Comparison of ENCODE assay signal across 1 cellular context in genomic region chr11:119728651-119729580, GRCh38.
A peak's percentile ranks its signal among the peaks of the same experiment; 100 is the strongest.
TF ChIP-seq lines count a peak whose summit lies in the region.

Gene NECTIN1 (minus strand): TSS chr11:119729200. CDS start chr11:119728553, 647 bp downstream.

TF ChIP-seq in K562, 482 proteins besides CTCF, POLR2A, EP300 and RAD21 (continued from another document and continues in another):
- TF ChIP-seq TFAP4 (CRISPR knock-in tag; IDR thresholded peaks at IDR 0.05; ENCODE audit: borderline replicate concordance) (peak; percentile 83), STAG1 (CRISPR knock-in tag; IDR thresholded peaks at IDR 0.05; ENCODE audit: borderline replicate concordance) (peak; percentile 67; the same call in 1 of the 2 replicates), E2F3 (CRISPR knock-in tag; IDR thresholded peaks at IDR 0.05) (peak; percentile 81), ZFP36 (IDR thresholded peaks at IDR 0.05; ENCODE audit: low read depth, low read length, partially characterized antibody) (no peak), SMC3 (conservative IDR thresholded peaks at IDR 0.05; ENCODE audit: insufficient read depth, low read depth, low read length) (peak; percentile 48), ZNF224 (CRISPR knock-in tag; IDR thresholded peaks at IDR 0.05) (no peak), RREB1 (CRISPR knock-in tag; IDR thresholded peaks at IDR 0.05) (no peak), PCBP1 (IDR thresholded peaks at IDR 0.05; ENCODE audit: low read depth, low read length, poor library complexity, severe bottlenecking) (no peak), MCM7 (IDR thresholded peaks at IDR 0.05) (no peak), DDX20 (tag; IDR thresholded peaks at IDR 0.05; ENCODE audit: low read depth) (no peak), FOXO4 (CRISPR knock-in tag; IDR thresholded peaks at IDR 0.05) (no peak), ZNF57 (CRISPR knock-in tag; IDR thresholded peaks at IDR 0.05) (no peak), ZNF347 (CRISPR knock-in tag; IDR thresholded peaks at IDR 0.05; ENCODE audit: low read depth) (no peak), FOXP1 (CRISPR knock-in tag; IDR thresholded peaks at IDR 0.05) (0 out of 2 replicates have a peak, but pooled peaks have one; percentile 46), ZNF263 (CRISPR knock-in tag; IDR thresholded peaks at IDR 0.05; ENCODE audit: borderline replicate concordance) (no peak), PHF20 (IDR thresholded peaks at IDR 0.05; ENCODE audit: partially characterized antibody) (peak; percentile 22), AFF4 (CRISPR knock-in tag; IDR thresholded peaks at IDR 0.05) (0 out of 2 replicates have a peak, but pooled peaks have one; percentile 30), GATA2 (CRISPR knock-in tag; IDR thresholded peaks at IDR 0.05) (no peak), ZNF766 (CRISPR knock-in tag; conservative IDR thresholded peaks at IDR 0.05) (no peak), RBM39 (optimal IDR thresholded peaks at IDR 0.05; ENCODE audit: low read depth, low read length) (no peak)
- TF ChIP-seq, protein P1, sequence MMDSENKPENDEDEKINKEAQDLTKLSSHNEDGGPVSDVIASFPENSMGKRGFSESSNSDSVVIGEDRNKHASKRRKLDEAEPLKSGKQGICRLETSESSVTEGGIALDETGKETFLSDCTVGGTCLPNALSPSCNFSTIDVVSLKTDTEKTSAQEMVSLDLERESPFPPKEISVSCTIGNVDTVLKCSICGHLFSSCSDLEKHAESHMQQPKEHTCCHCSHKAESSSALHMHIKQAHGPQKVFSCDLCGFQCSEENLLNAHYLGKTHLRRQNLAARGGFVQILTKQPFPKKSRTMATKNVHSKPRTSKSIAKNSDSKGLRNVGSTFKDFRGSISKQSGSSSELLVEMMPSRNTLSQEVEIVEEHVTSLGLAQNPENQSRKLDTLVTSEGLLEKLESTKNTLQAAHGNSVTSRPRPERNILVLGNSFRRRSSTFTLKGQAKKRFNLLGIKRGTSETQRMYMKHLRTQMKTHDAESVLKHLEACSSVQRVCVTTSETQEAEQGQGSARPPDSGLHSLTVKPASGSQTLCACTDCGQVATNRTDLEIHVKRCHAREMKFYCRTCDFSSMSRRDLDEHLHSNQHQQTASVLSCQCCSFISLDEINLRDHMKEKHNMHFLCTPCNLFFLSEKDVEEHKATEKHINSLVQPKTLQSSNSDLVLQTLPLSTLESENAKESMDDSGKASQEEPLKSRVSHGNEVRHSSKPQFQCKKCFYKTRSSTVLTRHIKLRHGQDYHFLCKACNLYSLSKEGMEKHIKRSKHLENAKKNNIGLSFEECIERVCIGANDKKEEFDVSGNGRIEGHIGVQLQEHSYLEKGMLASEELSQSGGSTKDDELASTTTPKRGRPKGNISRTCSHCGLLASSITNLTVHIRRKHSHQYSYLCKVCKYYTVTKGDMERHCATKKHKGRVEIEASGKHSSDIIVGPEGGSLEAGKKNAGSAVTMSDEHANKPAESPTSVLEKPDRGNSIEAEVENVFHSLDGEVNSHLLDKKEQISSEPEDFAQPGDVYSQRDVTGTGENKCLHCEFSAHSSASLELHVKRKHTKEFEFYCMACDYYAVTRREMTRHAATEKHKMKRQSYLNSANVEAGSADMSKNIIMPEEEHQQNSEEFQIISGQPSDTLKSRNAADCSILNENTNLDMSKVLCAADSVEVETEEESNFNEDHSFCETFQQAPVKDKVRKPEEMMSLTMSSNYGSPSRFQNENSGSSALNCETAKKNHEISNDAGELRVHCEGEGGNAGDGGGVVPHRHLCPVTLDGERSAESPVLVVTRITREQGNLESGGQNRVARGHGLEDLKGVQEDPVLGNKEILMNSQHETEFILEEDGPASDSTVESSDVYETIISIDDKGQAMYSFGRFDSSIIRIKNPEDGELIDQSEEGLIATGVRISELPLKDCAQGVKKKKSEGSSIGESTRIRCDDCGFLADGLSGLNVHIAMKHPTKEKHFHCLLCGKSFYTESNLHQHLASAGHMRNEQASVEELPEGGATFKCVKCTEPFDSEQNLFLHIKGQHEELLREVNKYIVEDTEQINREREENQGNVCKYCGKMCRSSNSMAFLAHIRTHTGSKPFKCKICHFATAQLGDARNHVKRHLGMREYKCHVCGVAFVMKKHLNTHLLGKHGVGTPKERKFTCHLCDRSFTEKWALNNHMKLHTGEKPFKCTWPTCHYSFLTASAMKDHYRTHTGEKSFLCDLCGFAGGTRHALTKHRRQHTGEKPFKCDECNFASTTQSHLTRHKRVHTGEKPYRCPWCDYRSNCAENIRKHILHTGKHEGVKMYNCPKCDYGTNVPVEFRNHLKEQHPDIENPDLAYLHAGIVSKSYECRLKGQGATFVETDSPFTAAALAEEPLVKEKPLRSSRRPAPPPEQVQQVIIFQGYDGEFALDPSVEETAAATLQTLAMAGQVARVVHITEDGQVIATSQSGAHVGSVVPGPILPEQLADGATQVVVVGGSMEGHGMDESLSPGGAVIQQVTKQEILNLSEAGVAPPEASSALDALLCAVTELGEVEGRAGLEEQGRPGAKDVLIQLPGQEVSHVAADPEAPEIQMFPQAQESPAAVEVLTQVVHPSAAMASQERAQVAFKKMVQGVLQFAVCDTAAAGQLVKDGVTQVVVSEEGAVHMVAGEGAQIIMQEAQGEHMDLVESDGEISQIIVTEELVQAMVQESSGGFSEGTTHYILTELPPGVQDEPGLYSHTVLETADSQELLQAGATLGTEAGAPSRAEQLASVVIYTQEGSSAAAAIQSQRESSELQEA (IDR thresholded peaks at IDR 0.05; ENCODE audit: low read depth): no peak
- TF ChIP-seq, protein P2, sequence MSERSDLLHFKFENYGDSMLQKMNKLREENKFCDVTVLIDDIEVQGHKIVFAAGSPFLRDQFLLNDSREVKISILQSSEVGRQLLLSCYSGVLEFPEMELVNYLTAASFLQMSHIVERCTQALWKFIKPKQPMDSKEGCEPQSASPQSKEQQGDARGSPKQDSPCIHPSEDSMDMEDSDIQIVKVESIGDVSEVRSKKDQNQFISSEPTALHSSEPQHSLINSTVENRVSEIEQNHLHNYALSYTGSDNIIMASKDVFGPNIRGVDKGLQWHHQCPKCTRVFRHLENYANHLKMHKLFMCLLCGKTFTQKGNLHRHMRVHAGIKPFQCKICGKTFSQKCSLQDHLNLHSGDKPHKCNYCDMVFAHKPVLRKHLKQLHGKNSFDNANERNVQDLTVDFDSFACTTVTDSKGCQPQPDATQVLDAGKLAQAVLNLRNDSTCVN (CRISPR knock-in tag; IDR thresholded peaks at IDR 0.05): no peak
- TF ChIP-seq, protein P3, sequence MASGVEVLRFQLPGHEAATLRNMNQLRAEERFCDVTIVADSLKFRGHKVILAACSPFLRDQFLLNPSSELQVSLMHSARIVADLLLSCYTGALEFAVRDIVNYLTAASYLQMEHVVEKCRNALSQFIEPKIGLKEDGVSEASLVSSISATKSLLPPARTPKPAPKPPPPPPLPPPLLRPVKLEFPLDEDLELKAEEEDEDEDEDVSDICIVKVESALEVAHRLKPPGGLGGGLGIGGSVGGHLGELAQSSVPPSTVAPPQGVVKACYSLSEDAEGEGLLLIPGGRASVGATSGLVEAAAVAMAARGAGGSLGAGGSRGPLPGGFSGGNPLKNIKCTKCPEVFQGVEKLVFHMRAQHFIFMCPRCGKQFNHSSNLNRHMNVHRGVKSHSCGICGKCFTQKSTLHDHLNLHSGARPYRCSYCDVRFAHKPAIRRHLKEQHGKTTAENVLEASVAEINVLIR (CRISPR knock-in tag; IDR thresholded peaks at IDR 0.05): peak; percentile 39; the same call in 1 of the 2 replicates
- TF ChIP-seq, protein P4, sequence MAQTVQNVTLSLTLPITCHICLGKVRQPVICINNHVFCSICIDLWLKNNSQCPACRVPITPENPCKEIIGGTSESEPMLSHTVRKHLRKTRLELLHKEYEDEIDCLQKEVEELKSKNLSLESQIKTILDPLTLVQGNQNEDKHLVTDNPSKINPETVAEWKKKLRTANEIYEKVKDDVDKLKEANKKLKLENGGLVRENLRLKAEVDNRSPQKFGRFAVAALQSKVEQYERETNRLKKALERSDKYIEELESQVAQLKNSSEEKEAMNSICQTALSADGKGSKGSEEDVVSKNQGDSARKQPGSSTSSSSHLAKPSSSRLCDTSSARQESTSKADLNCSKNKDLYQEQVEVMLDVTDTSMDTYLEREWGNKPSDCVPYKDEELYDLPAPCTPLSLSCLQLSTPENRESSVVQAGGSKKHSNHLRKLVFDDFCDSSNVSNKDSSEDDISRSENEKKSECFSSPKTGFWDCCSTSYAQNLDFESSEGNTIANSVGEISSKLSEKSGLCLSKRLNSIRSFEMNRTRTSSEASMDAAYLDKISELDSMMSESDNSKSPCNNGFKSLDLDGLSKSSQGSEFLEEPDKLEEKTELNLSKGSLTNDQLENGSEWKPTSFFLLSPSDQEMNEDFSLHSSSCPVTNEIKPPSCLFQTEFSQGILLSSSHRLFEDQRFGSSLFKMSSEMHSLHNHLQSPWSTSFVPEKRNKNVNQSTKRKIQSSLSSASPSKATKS (CRISPR knock-in tag; IDR thresholded peaks at IDR 0.05): no peak
